ENCODE assay signal across 12 cellular contexts in genomic region chr21:45293726-45294401, GRCh38. TPM values are rescaled to one million over a fixed set of nuclear protein-coding genes. Genes with fewer than 3 reads are reported as not detected.
DNase-seq lines count a peak whose midpoint lies in the region; ATAC-seq and TF ChIP-seq lines count a peak whose summit lies in the region.
"Had no signal": no experiment of that assay in that cellular context is flagged by ENCODE, and none has a peak within 500 bp of the region (broad histone marks: within the 10 kb centered on the region; RNA-seq: fewer than 3 reads in every experiment).

No MANE protein-coding gene starts in this region.

- POLR2A ChIA-PET in RWPE1 (lab: Yijun Ruan, JAX; ENCODE audit: low non-redundant PET) = no interaction called here

- TF ChIP-seq CTCF in ascending aorta (IDR thresholded peaks at IDR 0.05) (no peak), gastrocnemius medialis (IDR thresholded peaks at IDR 0.05 in 4 of 5, conservative IDR thresholded peaks at IDR 0.05 in 1 of 5) (no peak), RWPE1 (conservative IDR thresholded peaks at IDR 0.05; ENCODE audit: low read depth) (no peak)

- DNase-seq in D341Med (ENCODE audit: low spot score) (peak; percentile 18), ascending aorta (ENCODE audit: low spot score in 2 of 2) (peak in 1 of 2 donors; percentile 73), gastrocnemius medialis (no peak), C1 segment of cervical spinal cord (lab: John Stamatoyannopoulos, UW) (no peak), occipital lobe (lab: John Stamatoyannopoulos, UW) (no peak), foreskin melanocyte (no peak), RWPE1 (ENCODE audit: low spot score) (no peak)
- DNase-seq: activated CD8-positive, alpha-beta T cell treated with anti-CD3 and anti-CD28 coated beads for 36 hours; DMS 273 treated with DMSO at 0.1 percent for 48 hours; KBM-7 had no signal

- H3K4me1 ChIP-seq in ascending aorta (peaks cover 21 to 30% of the 10 kb centered on the region in 2 donors), iPS-15b (ENCODE audit: control insufficient read depth, insufficient read depth, low read length) (no peaks in the 10 kb centered on the region), gastrocnemius medialis (peaks cover 34 to 39% of the 10 kb centered on the region in 2 donors)

- peak in 1 of 2 donors; percentile 19 for ATAC-seq in gastrocnemius medialis

- no peaks in the 10 kb centered on the region for H3K9me3 ChIP-seq in ascending aorta
- no peaks in the 10 kb centered on the region for H3K9me3 ChIP-seq in iPS-15b (ENCODE audit: control insufficient read depth, insufficient read depth, low read length)
- no peaks in the 10 kb centered on the region for H3K9me3 ChIP-seq in gastrocnemius medialis
- H3K9me3 ChIP-seq: HAP-1 had no signal

- peak overlapping the region; percentile 47 for H3K9ac ChIP-seq in iPS-15b (ENCODE audit: low read depth, low read length)

- H3K4me3 ChIP-seq in ascending aorta = peak overlapping the region in 1 of 2 donors; percentile 15
- no peak overlapping the region for H3K4me3 ChIP-seq in iPS-15b (ENCODE audit: low read depth, low read length)
- H3K4me3 ChIP-seq in gastrocnemius medialis = peak overlapping the region in 1 of 4 donors; percentile 4
- H3K4me3 ChIP-seq: HAP-1 had no signal

- CTCF ChIA-PET in RWPE1 (lab: Yijun Ruan, JAX) = interaction anchor here (0.6 to 1.7 kb wide), 3 partner anchors 154 to 798 kb away, joined by 3 to 8 read pairs (median 5); no protein-coding TSS in a partner anchor

- in situ Hi-C loops in gastrocnemius medialis (cut with MboI; ENCODE audit: low sequenced_read_pairs in 4 of 4) = loop anchor here (10.0 to 25.0 kb wide), 3 partner anchors 143 to 357 kb away; partner anchors contain the start of gene SLX9 (in 1 of the 4)

- intact Hi-C loops in ascending aorta (cut with DNase I) (loop anchor here (1.0 to 5.0 kb wide), 4 partner anchors 25 to 422 kb away; partner anchors contain the start of gene PTTG1IP), gastrocnemius medialis (cut with DNase I; ENCODE audit: low total_unique reads) (no loop called here)

- H3K27ac ChIP-seq in ascending aorta (peak overlapping the region; percentile 78 to 99), gastrocnemius medialis (peak overlapping the region; percentile 80 to 86 (median 83)), RWPE1 (no peak overlapping the region)

- H3K27me3 ChIP-seq in ascending aorta (no peaks in the 10 kb centered on the region), iPS-15b (ENCODE audit: control insufficient read depth, insufficient read depth, low read length) (no peaks in the 10 kb centered on the region), gastrocnemius medialis (peaks cover 9 to 22% (median 20%) of the 10 kb centered on the region in 3 donors)

- H3K36me3 ChIP-seq in ascending aorta (no peaks in the 10 kb centered on the region), iPS-15b (ENCODE audit: control insufficient read depth, insufficient read depth, low read length) (no peaks in the 10 kb centered on the region), gastrocnemius medialis (no peaks in the 10 kb centered on the region)

- TF ChIP-seq POLR2A in gastrocnemius medialis (IDR thresholded peaks at IDR 0.05) = no peak

RNA-seq across cellular contexts. Expression of gene POFUT2, which starts 6.2 kb away (rescaled TPM):
- 39.4 TPM for total RNA-seq in ascending aorta
- total RNA-seq in gastrocnemius medialis = 10 to 100 TPM in 1 of 4 donors, 1 to 10 TPM in 3; 4.8 to 11.0 (median 5.9) TPM
- total RNA-seq in occipital lobe = 9.8 TPM
